ENCODE assay signal across 8 cellular contexts in the genomic region with DNA sequence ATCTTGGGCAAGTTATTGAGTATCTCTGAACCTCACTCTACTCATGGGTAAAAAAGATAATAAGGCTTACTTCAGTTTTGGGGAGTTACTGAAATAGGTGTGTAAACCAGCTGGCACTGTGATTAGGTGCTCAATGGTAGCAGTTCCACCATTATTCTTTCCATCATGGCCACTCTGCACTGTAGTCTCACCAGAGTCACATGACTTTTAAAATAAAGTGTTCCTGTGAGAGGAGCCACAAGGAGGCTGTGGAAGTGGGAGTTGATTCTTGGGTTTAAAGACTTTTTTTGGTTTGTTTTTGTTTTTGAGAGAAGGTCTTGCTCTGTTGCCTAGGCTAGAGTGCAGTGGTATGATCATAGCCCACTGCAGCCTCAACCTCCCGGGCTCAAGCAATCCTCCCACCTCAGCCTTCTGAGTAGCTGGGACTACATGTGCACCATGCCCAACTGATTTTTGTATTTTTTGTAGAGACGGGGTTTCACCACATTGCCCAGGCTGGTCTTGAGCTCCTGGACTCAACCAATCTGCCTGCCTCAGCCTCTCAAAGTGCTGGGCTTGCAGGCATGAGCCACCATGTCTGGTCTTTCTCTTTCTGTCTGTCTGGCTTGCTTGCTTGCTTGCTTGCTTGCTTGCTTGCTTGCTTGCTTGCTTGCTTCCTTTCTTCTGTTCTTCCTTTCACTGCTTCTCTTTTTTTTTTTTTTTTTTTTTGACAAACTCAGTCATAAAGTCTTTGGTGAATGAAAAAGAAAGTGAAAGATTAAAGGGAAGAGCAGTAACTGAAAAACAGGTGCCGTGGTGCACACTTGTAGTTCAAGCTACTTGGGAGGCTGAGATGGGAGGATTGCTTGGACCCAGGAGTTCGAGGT. TPM values are rescaled to one million over a fixed set of nuclear protein-coding genes. Genes with fewer than 3 reads are reported as not detected.
DNase-seq lines count a peak whose midpoint lies in the region; ATAC-seq, FAIRE-seq and TF ChIP-seq lines count a peak whose summit lies in the region.

No MANE protein-coding gene starts in this region.

- DNase-seq in GM10248 (ENCODE audit: extremely low spot score) (peak; percentile 38), NOMO-1 treated with dmso at 0.1 percent for 144 hours (lab: John Stamatoyannopoulos, UW; ENCODE audit: unreplicated experiment) (peak; percentile 34), K562 (ENCODE audit: extremely low read depth in 1 of 4, low spot score in 3 of 4) (peak in 1 of 4 experiments; percentile 18), adrenal gland (no peak), left ventricle myocardium superior (no peak), stomach (no peak), DMS79 treated with DMSO at 0.1 percent for 48 hours (lab: John Stamatoyannopoulos, UW) (no peak)

- TF ChIP-seq EP300 in K562 (IDR thresholded peaks at IDR 0.05; ENCODE audit: low read length) (no peak), stomach (IDR thresholded peaks at IDR 0.05) (no peak)

- intact Hi-C loops in K562 (cut with micrococcal nuclease) (no loop called here), adrenal gland (cut with DNase I) (no loop called here), left ventricle myocardium superior (cut with micrococcal nuclease) (no loop called here), stomach (cut with DNase I; ENCODE audit: low total_unique reads) (no loop called here)

- CTCF ChIA-PET in GM10248 (lab: Yijun Ruan, JAX) = interaction anchor here (1.2 kb wide), 1 partner anchor 10 kb away, joined by 3 read pairs; no protein-coding TSS in a partner anchor
- CTCF ChIA-PET in K562 (lab: Yijun Ruan, JAX; ENCODE audit: low intra/inter-chr PET ratio) = no interaction called here

- no peak overlapping the region for H3K9ac ChIP-seq in K562 (ENCODE audit: insufficient read depth in 1 of 2, low read depth in 2 of 2, low read length in 2 of 2)

- H3K9me1 ChIP-seq in K562 (ENCODE audit: control insufficient read depth, insufficient read depth, low read length) = no peaks in the 10 kb centered on the region

- POLR2A ChIA-PET in GM10248 (lab: Yijun Ruan, JAX) (interaction anchor here (0.6 kb wide), 1 partner anchor 57 kb away, joined by 4 read pairs; no protein-coding TSS in a partner anchor), K562 (lab: Yijun Ruan, JAX) (interaction anchor here (0.8 to 2.5 kb wide), 6 partner anchors 12 to 74 kb away, joined by 3 to 11 read pairs (median 4); a partner anchor contains a TSS)

- H3K4me3 ChIP-seq in K562 = no peak overlapping the region
- H3K4me3 ChIP-seq in adrenal gland = no peak overlapping the region
- H3K4me3 ChIP-seq in stomach = no peak overlapping the region

- FAIRE-seq in K562 (lab: Jason Lieb, UNC) = no peak

- H3K9me3 ChIP-seq in K562 (replicated peaks; ENCODE audit: control insufficient read depth, insufficient read depth, low read depth, low read length) = no peaks in the 10 kb centered on the region
- H3K9me3 ChIP-seq in adrenal gland (replicated peaks in 1 of 3) = no peaks in the 10 kb centered on the region
- no peaks in the 10 kb centered on the region for H3K9me3 ChIP-seq in stomach

- in situ Hi-C loops in K562 (cut with MboI) = no loop called here

- H3K79me2 ChIP-seq in K562 (ENCODE audit: control insufficient read depth, insufficient read depth, low read length) = no peaks in the 10 kb centered on the region

- no peak for TF ChIP-seq RAD21 in K562 (CRISPR knock-in tag; conservative IDR thresholded peaks at IDR 0.05 in 1 of 2, IDR thresholded peaks at IDR 0.05 in 1 of 2)

- H3K4me1 ChIP-seq in K562 (replicated peaks in 1 of 2; ENCODE audit: control insufficient read depth in 2 of 2, insufficient read depth in 2 of 2, low read length in 2 of 2) = peaks cover 23 to 38% of the 10 kb centered on the region in 2 experiments
- peaks cover 6 to 7% of the 10 kb centered on the region in 2 donors for H3K4me1 ChIP-seq in adrenal gland (replicated peaks in 1 of 2)
- H3K4me1 ChIP-seq in stomach = peaks cover 0 to 14% (median 0%) of the 10 kb centered on the region in 4 donors

- no peak overlapping the region for H3K4me2 ChIP-seq in K562 (ENCODE audit: insufficient read depth, low read length)

- peak overlapping the region; percentile 47 for H2AFZ ChIP-seq in K562 (ENCODE audit: low read depth, low read length)

- H4K20me1 ChIP-seq in K562 (replicated peaks; ENCODE audit: control insufficient read depth, insufficient read depth, low read length) = no peaks in the 10 kb centered on the region

- H3K27me3 ChIP-seq in K562 (ENCODE audit: control insufficient read depth in 2 of 2, insufficient read depth in 2 of 2, low read length in 2 of 2) (no peaks in the 10 kb centered on the region), adrenal gland (no peaks in the 10 kb centered on the region), stomach (no peaks in the 10 kb centered on the region)

- no peaks in the 10 kb centered on the region for H3K36me3 ChIP-seq in K562 (ENCODE audit: control insufficient read depth, insufficient read depth, low read length)
- no peaks in the 10 kb centered on the region for H3K36me3 ChIP-seq in adrenal gland (replicated peaks in 1 of 2)
- H3K36me3 ChIP-seq in stomach = no peaks in the 10 kb centered on the region

- no TSS peak for BruUV-seq in K562 (replicated peaks; lab: Mats Ljungman, UMichigan)

- TF ChIP-seq CTCF in GM10248 (IDR thresholded peaks at IDR 0.05; ENCODE audit: control extremely low read depth, extremely low read depth, low read depth, missing control alignments) = no peak
- no peak for TF ChIP-seq CTCF in K562 (IDR thresholded peaks at IDR 0.05 in 2 of 3, conservative IDR thresholded peaks at IDR 0.05 in 1 of 3; ENCODE audit: insufficient read depth in 2 of 3, low read depth in 1 of 3, low read length in 3 of 3)
- no peak for TF ChIP-seq CTCF in adrenal gland (IDR thresholded peaks at IDR 0.05)
- no peak for TF ChIP-seq CTCF in stomach (IDR thresholded peaks at IDR 0.05)

- ATAC-seq in GM21825 (IDR thresholded peaks at IDR 0.05; ENCODE audit: unreplicated experiment) (peak; percentile 47), K562 (peak; percentile 33; the same call in 2 of the 3 replicates), left ventricle myocardium superior (no peak)

- no peak overlapping the region for H3K27ac ChIP-seq in K562 (ENCODE audit: extremely low read depth, low read depth, low read length)
- no peak overlapping the region for H3K27ac ChIP-seq in adrenal gland
- peak overlapping the region in 1 of 5 donors; percentile 72 for H3K27ac ChIP-seq in stomach

- TF ChIP-seq POLR2A in K562 (conservative IDR thresholded peaks at IDR 0.05) (no peak), adrenal gland (IDR thresholded peaks at IDR 0.05) (no peak), stomach (IDR thresholded peaks at IDR 0.05) (no peak)

- 82% methylated on average over 4 of the region's 4 CpGs for WGBS in K562 (ENCODE audit: insufficient coverage, low coverage, missing lambda C conversion rate)
- WGBS in adrenal gland, 4 donors = 79 to 87% (median 82%) methylated on average over 4 of the region's 4 CpGs
- 68 to 86% (median 76%) methylated on average over 4 of the region's 4 CpGs for WGBS in stomach, 5 donors

TF ChIP-seq in K562, 482 proteins besides CTCF, POLR2A, EP300 and RAD21 (continues in another document):
- TF ChIP-seq, protein P1, sequence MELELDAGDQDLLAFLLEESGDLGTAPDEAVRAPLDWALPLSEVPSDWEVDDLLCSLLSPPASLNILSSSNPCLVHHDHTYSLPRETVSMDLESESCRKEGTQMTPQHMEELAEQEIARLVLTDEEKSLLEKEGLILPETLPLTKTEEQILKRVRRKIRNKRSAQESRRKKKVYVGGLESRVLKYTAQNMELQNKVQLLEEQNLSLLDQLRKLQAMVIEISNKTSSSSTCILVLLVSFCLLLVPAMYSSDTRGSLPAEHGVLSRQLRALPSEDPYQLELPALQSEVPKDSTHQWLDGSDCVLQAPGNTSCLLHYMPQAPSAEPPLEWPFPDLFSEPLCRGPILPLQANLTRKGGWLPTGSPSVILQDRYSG (tag; conservative IDR thresholded peaks at IDR 0.05; ENCODE audit: low read depth) = 0 out of 2 replicates have a peak, but pooled peaks have one; percentile 25
- TF ChIP-seq RAD51 (IDR thresholded peaks at IDR 0.05; ENCODE audit: borderline replicate concordance, low read depth) = peak; percentile 52; the same call in 1 of the 2 replicates
- TF ChIP-seq, protein P2, sequence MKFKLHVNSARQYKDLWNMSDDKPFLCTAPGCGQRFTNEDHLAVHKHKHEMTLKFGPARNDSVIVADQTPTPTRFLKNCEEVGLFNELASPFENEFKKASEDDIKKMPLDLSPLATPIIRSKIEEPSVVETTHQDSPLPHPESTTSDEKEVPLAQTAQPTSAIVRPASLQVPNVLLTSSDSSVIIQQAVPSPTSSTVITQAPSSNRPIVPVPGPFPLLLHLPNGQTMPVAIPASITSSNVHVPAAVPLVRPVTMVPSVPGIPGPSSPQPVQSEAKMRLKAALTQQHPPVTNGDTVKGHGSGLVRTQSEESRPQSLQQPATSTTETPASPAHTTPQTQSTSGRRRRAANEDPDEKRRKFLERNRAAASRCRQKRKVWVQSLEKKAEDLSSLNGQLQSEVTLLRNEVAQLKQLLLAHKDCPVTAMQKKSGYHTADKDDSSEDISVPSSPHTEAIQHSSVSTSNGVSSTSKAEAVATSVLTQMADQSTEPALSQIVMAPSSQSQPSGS (CRISPR knock-in tag; IDR thresholded peaks at IDR 0.05) = no peak
- TF ChIP-seq C11orf30 (IDR thresholded peaks at IDR 0.05; ENCODE audit: low read depth) = no peak

RNA-seq across cellular contexts. Expression of a gene that starts 21.2 kb away (rescaled TPM):
- total RNA-seq in K562 (2011; cell fraction: chromatin; rRNA removed; ENCODE audit: low replicate concordance) = 38.7 and 52.9 TPM in 2 replicates
- 26.2 and 27.5 TPM in 2 replicates for total RNA-seq in K562 (2011; cell fraction: nucleolus; rRNA removed)
- 35.6 and 47.0 TPM in 2 replicates for total RNA-seq in K562 (2011; cell fraction: nucleoplasm; rRNA removed)
- total RNA-seq in K562 (2014; rRNA removed) = 4.3 and 4.4 TPM in 2 replicates
- 6.8 and 6.9 TPM in 2 replicates for total RNA-seq in K562 (2014; rRNA removed; fragmentation: Illumina TruSeq; extraction: Trizol)
- 3.8 and 4.5 TPM in 2 replicates for total RNA-seq in K562 (2015; rRNA removed; fragmentation: Illumina TruSeq; extraction: Trizol)
- 12.0 and 14.3 TPM in 2 replicates for total RNA-seq in K562 (2021)
- 11.4 and 14.2 TPM in 2 replicates for polyA plus RNA-seq in K562 (2011; rRNA removed)
- polyA plus RNA-seq in K562 (2011; cell fraction: cytosol; rRNA removed) = 6.6 and 10.6 TPM in 2 replicates
- 12.8 and 15.9 TPM in 2 replicates for polyA plus RNA-seq in K562 (2011; cell fraction: nucleus; rRNA removed)
- 8.5 and 14.6 TPM in 2 replicates for polyA plus RNA-seq in K562 (2012)
- 12.9 and 13.0 TPM in 2 replicates for polyA plus RNA-seq in K562 (2014; fragmentation: Illumina TruSeq; extraction: Trizol)
- 1 to 10 TPM; 4.7 to 7.9 TPM for polyA plus RNA-seq in K562 (2014; fragmentation: Nextera tagmentation; extraction: Ambion mirVana)
- polyA plus RNA-seq in K562 (2014; rRNA removed) = 5.9 and 6.8 TPM in 2 replicates
- 21.8 and 29.3 TPM in 2 replicates for polyA minus RNA-seq in K562 (2011; rRNA and poly(A)+ RNA removed)
- 10.3 and 12.3 TPM in 2 replicates for polyA minus RNA-seq in K562 (2011; cell fraction: cytosol; rRNA and poly(A)+ RNA removed)
- 14.8 and 26.1 TPM in 2 replicates for polyA minus RNA-seq in K562 (2011; cell fraction: nucleus; rRNA and poly(A)+ RNA removed)
- 10 to 100 TPM; 10.6 to 25.0 (median 17.9) TPM for total RNA-seq in adrenal gland
- polyA plus RNA-seq in adrenal gland = 10 to 100 TPM in 1 of 3 donors, 1 to 10 TPM in 2; 4.6 to 15.1 (median 5.6) TPM
- 26.8 TPM for total RNA-seq in left ventricle myocardium superior
- 10 to 100 TPM in 3 of 5 donors, 1 to 10 TPM in 2; 2.3 to 32.1 (median 18.4) TPM for total RNA-seq in stomach
- polyA plus RNA-seq in stomach = 1 to 10 TPM; 3.7 to 5.6 (median 5.5) TPM

Comparison
In these comparisons a context has a peak if more than half of its experiments do, and no peak if none do; other contexts are left out.
1. DNase-seq: peak in GM10248 (single experiment) and NOMO-1 treated with dmso at 0.1 percent for 144 hours (single experiment); none in adrenal gland (0 of 7), left ventricle myocardium superior (single experiment), stomach (single experiment) and DMS79 treated with DMSO at 0.1 percent for 48 hours (single experiment).